9 cellular contexts compared by ENCODE assay signal in genomic region chr15:50247819-50248650, GRCh38. TPM values are rescaled to one million over a fixed set of nuclear protein-coding genes. Genes with fewer than 3 reads are reported as not detected.
DNase-seq lines count a peak whose midpoint lies in the region; ATAC-seq, FAIRE-seq and TF ChIP-seq lines count a peak whose summit lies in the region.
"Had no signal": no experiment of that assay in that cellular context is flagged by ENCODE, and none has a peak within 500 bp of the region (broad histone marks: within the 10 kb centered on the region; RNA-seq: fewer than 3 reads in every experiment).

No MANE protein-coding gene starts in this region.

- peaks cover 0 to 6% of the 10 kb centered on the region in 2 donors for H3K9me3 Mint-ChIP-seq in activated naive CD4-positive, alpha-beta T cell treated with anti-CD3 and anti-CD28 coated beads, Interleukin-2, amount 50 U/mL, for 72 hours

- peak overlapping the region; percentile 89 to 99 for H3K27ac Mint-ChIP-seq in activated naive CD4-positive, alpha-beta T cell treated with anti-CD3 and anti-CD28 coated beads, Interleukin-2, amount 50 U/mL, for 72 hours

- no peaks in the 10 kb centered on the region for H3K79me2 ChIP-seq in OCI-LY7 (ENCODE audit: insufficient read depth, low read depth, low read length)

- no peak overlapping the region for H3K4me2 ChIP-seq in OCI-LY7 (ENCODE audit: low read length)

- no peak for FAIRE-seq in urothelium cell line (lab: Jason Lieb, UNC)

- DNase-seq in NB4 (ENCODE audit: low read depth), result peak; percentile 83
- DNase-seq in activated naive CD4-positive, alpha-beta T cell treated with anti-CD3 and anti-CD28 coated beads, Interleukin-2, amount 50 U/mL, for 72 hours (ENCODE audit: low spot score in 2 of 2), result peak in 1 of 2 donors; percentile 43
- DNase-seq in pons (ENCODE audit: low spot score), result peak; percentile 24
- no peak for DNase-seq in OCI-LY7 (ENCODE audit: low spot score)
- DNase-seq in esophagus muscularis mucosa (ENCODE audit: extremely low spot score), result no peak
- DNase-seq in urothelium cell line (ENCODE audit: low spot score), result no peak

- 91% methylated on average over 10 of the region's 14 CpGs for WGBS in esophagus muscularis mucosa

- TF ChIP-seq POLR2A in NB4 (IDR thresholded peaks at IDR 0.05; ENCODE audit: extremely low read depth, insufficient read length), result no peak
- no peak for TF ChIP-seq POLR2A in esophagus muscularis mucosa (IDR thresholded peaks at IDR 0.05; ENCODE audit: low read depth)

- TF ChIP-seq CTCF in NB4 (IDR thresholded peaks at IDR 0.05; ENCODE audit: low read depth, low read length) (no peak), OCI-LY7 (conservative IDR thresholded peaks at IDR 0.05; ENCODE audit: low read length) (no peak), esophagus muscularis mucosa (IDR thresholded peaks at IDR 0.05) (no peak)

- peak; percentile 97 for ATAC-seq in GM18517 (IDR thresholded peaks at IDR 0.05; ENCODE audit: unreplicated experiment)
- peak; percentile 98 for ATAC-seq in HG02623 (IDR thresholded peaks at IDR 0.05; ENCODE audit: unreplicated experiment)
- ATAC-seq in activated naive CD4-positive, alpha-beta T cell treated with anti-CD3 and anti-CD28 coated beads, Interleukin-2, amount 50 U/mL, for 72 hours, result peak; percentile 85 to 96

- H3K4me3 ChIP-seq in NB4 (ENCODE audit: low read depth, low read length) (peak overlapping the region; percentile 6), OCI-LY7 (ENCODE audit: low read depth, low read length, poor library complexity, severe bottlenecking) (no peak overlapping the region), esophagus muscularis mucosa (no peak overlapping the region)
- H3K4me3 ChIP-seq: SK-N-MC had no signal

- H3K27ac ChIP-seq in OCI-LY7 (ENCODE audit: low read depth, low read length, poor library complexity, severe bottlenecking) (no peak overlapping the region), esophagus muscularis mucosa (replicated peaks in 1 of 4) (no peak overlapping the region)
- H3K27ac ChIP-seq: SK-N-MC had no signal

- POLR2A ChIA-PET in OCI-LY7 (lab: Charles Lee), result interaction anchor here (0.6 to 0.7 kb wide), 2 partner anchors 14 to 1526 kb away, joined by 3 to 8 read pairs; no protein-coding TSS in a partner anchor

- CTCF ChIA-PET in OCI-LY7 (lab: Charles Lee; ENCODE audit: unreplicated experiment), result no interaction called here

- TF ChIP-seq EP300 in esophagus muscularis mucosa (IDR thresholded peaks at IDR 0.05), result no peak

- H3K9me3 ChIP-seq in OCI-LY7 (ENCODE audit: low read length) (no peaks in the 10 kb centered on the region), esophagus muscularis mucosa (no peaks in the 10 kb centered on the region)

- BruUV-seq in OCI-LY7 (replicated peaks; lab: Mats Ljungman, UMichigan), result no TSS peak

- H4K20me1 ChIP-seq in OCI-LY7 (ENCODE audit: insufficient read depth, low read length), result no peaks in the 10 kb centered on the region

- H3K4me1 ChIP-seq in OCI-LY7 (ENCODE audit: insufficient read depth, low read length, poor library complexity, severe bottlenecking), result no peaks in the 10 kb centered on the region
- H3K4me1 ChIP-seq in esophagus muscularis mucosa, result no peaks in the 10 kb centered on the region

- no peaks in the 10 kb centered on the region for H3K9me2 ChIP-seq in OCI-LY7 (ENCODE audit: insufficient read depth, low read length)

- no peaks in the 10 kb centered on the region for H3K27me3 ChIP-seq in esophagus muscularis mucosa

- no peaks in the 10 kb centered on the region for H3K36me3 ChIP-seq in OCI-LY7 (ENCODE audit: insufficient read depth, low read length)
- H3K36me3 ChIP-seq in esophagus muscularis mucosa, result no peaks in the 10 kb centered on the region

- H3K36me3 Mint-ChIP-seq in activated naive CD4-positive, alpha-beta T cell treated with anti-CD3 and anti-CD28 coated beads, Interleukin-2, amount 50 U/mL, for 72 hours, result peaks cover 4 to 21% of the 10 kb centered on the region in 2 donors

- intact Hi-C loops in OCI-LY7 (cut with micrococcal nuclease; ENCODE audit: unreplicated experiment) (no loop called here), esophagus muscularis mucosa (cut with DNase I) (no loop called here)

- H2AFZ ChIP-seq in OCI-LY7 (ENCODE audit: low read length), result no peak overlapping the region

RNA-seq across cellular contexts. Expression of gene HDC, which starts 17.5 kb away (rescaled TPM):
- total RNA-seq in activated naive CD4-positive, alpha-beta T cell treated with anti-CD3 and anti-CD28 coated beads, Interleukin-2, amount 50 U/mL, for 72 hours, result 1 to 10 TPM in 1 of 2 donors, under 1 TPM in 1; 0.66 to 4.0 TPM
- total RNA-seq in OCI-LY7 (2014; rRNA removed; shearing (Covaris generic)), result not detected in 2 replicates
- total RNA-seq in OCI-LY7 (2022) (not detected in 2 replicates), esophagus muscularis mucosa (1 to 10 TPM in 3 of 4 donors, under 1 TPM in 1; 0.39 to 7.0 (median 3.5) TPM)

Comparison
In these comparisons a context has a peak if more than half of its experiments do, and no peak if none do; other contexts are left out.
1. DNase-seq: peak in NB4 (single experiment) and pons (single experiment); none in OCI-LY7 (single experiment), esophagus muscularis mucosa (single experiment) and urothelium cell line (single experiment).
2. Peak in every context shown above with its lines, with median percentiles within 50 percentile points of each other: ATAC-seq.